ENCODE assay signal across 7 cellular contexts in the genomic region with DNA sequence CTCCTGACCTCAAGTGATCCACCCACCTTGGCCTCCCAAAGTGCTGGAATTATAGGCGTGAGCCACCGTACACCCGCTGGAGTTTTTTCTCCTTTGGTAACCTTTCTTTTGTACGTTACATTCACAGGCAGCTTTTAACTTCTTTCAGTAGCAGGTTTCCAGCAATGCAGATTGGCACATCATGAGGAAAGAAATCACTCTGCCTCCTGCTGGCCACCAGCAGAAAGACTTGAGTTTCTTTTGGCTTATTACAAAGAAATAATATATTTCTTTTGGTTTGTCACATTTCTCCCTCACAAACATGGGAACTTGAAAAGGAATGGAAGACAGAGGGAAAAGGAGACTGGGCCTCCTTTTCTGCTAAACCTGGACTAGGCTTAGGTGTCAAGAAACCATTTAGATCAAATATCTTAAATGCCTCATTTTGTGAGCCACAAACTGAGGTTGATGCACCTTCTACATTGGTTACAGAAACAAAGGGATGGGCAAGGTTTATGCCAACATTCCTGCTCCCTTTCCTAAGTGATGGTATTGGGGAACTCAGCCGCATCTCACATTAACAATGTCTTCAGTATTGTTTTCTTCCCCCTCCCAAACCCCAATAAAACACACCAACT. TPM values are rescaled to one million over a fixed set of nuclear protein-coding genes. Genes with fewer than 3 reads are reported as not detected.
DNase-seq lines count a peak whose midpoint lies in the region; ATAC-seq and TF ChIP-seq lines count a peak whose summit lies in the region.

No MANE protein-coding gene starts in this region.

- H3K36me3 Mint-ChIP-seq in neural crest cell (ENCODE audit: low read depth) = peaks cover 10% of the 10 kb centered on the region

- H3K4me1 ChIP-seq in urinary bladder (ENCODE audit: insufficient read depth) = no peaks in the 10 kb centered on the region

- peaks cover 3% of the 10 kb centered on the region for H3K36me3 ChIP-seq in urinary bladder (ENCODE audit: insufficient read depth)

- H3K4me3 ChIP-seq in NB4 (ENCODE audit: low read depth, low read length) (no peak overlapping the region), epithelial cell of esophagus (ENCODE audit: low read length) (no peak overlapping the region), urinary bladder (ENCODE audit: low read depth, low read length) (no peak overlapping the region)

- WGBS in urinary bladder = 67% methylated on average over 5 of the region's 5 CpGs

- no peaks in the 10 kb centered on the region for H3K27me3 Mint-ChIP-seq in neural crest cell (ENCODE audit: low read depth)

- DNase-seq in GM04503 (ENCODE audit: low read depth) = peak; percentile 18
- peak; percentile 67 for DNase-seq in NB4 (ENCODE audit: low read depth)
- DNase-seq in activated CD8-positive, alpha-beta memory T cell treated with anti-CD3 and anti-CD28 coated beads for 4 hours (ENCODE audit: low read depth in 2 of 2) = peak; percentile 31 to 32
- peak; percentile 66 for DNase-seq in epithelial cell of esophagus (ENCODE audit: low read depth)
- DNase-seq in neural crest cell (ENCODE audit: low read depth, low spot score) = peak; percentile 22

- peak overlapping the region; percentile 23 for H3K27ac ChIP-seq in urinary bladder (ENCODE audit: low read depth)

- TF ChIP-seq CTCF in NB4 (IDR thresholded peaks at IDR 0.05; ENCODE audit: low read depth, low read length) (peak; percentile 55), epithelial cell of esophagus (IDR thresholded peaks at IDR 0.05; ENCODE audit: insufficient read depth, low read depth, low read length, missing control alignments) (peak; percentile 52), neural crest cell (conservative IDR thresholded peaks at IDR 0.05) (peak; percentile 75)

- ATAC-seq in GM21825 (IDR thresholded peaks at IDR 0.05; ENCODE audit: unreplicated experiment) = no peak

- H3K4me1 Mint-ChIP-seq in neural crest cell = peaks cover 4% of the 10 kb centered on the region

- no peak for TF ChIP-seq POLR2A in NB4 (IDR thresholded peaks at IDR 0.05; ENCODE audit: extremely low read depth, insufficient read length)

- H3K27ac Mint-ChIP-seq in neural crest cell (ENCODE audit: unreplicated experiment) = no peak overlapping the region

- H3K9me3 Mint-ChIP-seq in neural crest cell = no peaks in the 10 kb centered on the region

- no peak overlapping the region for H3K4me3 Mint-ChIP-seq in neural crest cell

RNA-seq across cellular contexts. Expression of a gene that starts 7.8 kb away (rescaled TPM):
- 177 TPM in 2 replicates for total RNA-seq in neural crest cell
- total RNA-seq in urinary bladder = 107 TPM
- polyA plus RNA-seq in urinary bladder = 152 TPM

RNA-seq across cellular contexts. Expression of a gene that starts 42.2 kb away (rescaled TPM):
- 179 and 186 TPM in 2 replicates for total RNA-seq in neural crest cell
- 160 TPM for total RNA-seq in urinary bladder
- polyA plus RNA-seq in urinary bladder = 225 TPM
